1 cellular context compared by ENCODE assay signal in the genomic region with DNA sequence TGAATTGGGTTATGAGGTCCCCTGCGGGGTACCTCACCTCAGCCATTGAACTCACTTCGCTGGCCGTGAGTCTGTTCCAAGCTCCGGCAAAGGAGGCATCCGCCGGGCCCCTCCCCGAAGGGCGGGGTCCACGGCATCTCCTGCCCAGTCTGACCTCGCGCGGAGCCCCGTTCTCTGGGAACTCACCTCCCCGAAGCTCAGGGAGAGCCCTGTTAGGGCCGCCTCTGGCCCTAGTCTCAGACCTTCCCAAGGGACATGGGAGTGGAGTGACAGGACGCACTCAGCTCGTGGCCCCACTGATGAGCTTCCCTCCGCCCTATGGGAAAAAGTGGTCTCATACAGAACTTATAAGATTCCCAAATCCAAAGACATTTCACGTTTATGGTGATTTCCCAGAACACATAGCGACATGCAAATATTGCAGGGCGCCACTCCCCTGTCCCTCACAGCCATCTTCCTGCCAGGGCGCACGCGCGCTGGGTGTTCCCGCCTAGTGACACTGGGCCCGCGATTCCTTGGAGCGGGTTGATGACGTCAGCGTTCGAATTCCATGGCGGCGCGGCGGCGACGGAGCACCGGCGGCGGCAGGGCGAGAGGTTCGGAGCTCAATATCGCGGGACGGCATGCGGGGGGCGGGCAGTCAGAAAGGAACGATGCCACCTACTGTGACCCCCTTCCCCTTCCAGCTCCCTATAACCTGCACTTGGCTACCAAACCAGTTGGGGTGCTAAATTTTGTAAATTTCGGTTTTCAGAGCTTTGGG.
TF ChIP-seq lines count a peak whose summit lies in the region.

A gene with protein sequence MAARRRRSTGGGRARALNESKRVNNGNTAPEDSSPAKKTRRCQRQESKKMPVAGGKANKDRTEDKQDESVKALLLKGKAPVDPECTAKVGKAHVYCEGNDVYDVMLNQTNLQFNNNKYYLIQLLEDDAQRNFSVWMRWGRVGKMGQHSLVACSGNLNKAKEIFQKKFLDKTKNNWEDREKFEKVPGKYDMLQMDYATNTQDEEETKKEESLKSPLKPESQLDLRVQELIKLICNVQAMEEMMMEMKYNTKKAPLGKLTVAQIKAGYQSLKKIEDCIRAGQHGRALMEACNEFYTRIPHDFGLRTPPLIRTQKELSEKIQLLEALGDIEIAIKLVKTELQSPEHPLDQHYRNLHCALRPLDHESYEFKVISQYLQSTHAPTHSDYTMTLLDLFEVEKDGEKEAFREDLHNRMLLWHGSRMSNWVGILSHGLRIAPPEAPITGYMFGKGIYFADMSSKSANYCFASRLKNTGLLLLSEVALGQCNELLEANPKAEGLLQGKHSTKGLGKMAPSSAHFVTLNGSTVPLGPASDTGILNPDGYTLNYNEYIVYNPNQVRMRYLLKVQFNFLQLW (plus strand): TSS at position 544 of the 763 bp plus-strand sequence. CDS start 7 bp downstream, at position 551.

TF ChIP-seq in HEK293, 187 proteins besides CTCF, POLR2A, EP300 and RAD21 (continued from another document and continues in another):
- TF ChIP-seq, protein P1, sequence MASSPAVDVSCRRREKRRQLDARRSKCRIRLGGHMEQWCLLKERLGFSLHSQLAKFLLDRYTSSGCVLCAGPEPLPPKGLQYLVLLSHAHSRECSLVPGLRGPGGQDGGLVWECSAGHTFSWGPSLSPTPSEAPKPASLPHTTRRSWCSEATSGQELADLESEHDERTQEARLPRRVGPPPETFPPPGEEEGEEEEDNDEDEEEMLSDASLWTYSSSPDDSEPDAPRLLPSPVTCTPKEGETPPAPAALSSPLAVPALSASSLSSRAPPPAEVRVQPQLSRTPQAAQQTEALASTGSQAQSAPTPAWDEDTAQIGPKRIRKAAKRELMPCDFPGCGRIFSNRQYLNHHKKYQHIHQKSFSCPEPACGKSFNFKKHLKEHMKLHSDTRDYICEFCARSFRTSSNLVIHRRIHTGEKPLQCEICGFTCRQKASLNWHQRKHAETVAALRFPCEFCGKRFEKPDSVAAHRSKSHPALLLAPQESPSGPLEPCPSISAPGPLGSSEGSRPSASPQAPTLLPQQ (tag by site-specific recombination; IDR thresholded peaks at IDR 0.05), result peak; percentile 98
- no peak for TF ChIP-seq ZNF211 (tag by site-specific recombination; IDR thresholded peaks at IDR 0.05; ENCODE audit: low read depth)
- TF ChIP-seq, protein P2, sequence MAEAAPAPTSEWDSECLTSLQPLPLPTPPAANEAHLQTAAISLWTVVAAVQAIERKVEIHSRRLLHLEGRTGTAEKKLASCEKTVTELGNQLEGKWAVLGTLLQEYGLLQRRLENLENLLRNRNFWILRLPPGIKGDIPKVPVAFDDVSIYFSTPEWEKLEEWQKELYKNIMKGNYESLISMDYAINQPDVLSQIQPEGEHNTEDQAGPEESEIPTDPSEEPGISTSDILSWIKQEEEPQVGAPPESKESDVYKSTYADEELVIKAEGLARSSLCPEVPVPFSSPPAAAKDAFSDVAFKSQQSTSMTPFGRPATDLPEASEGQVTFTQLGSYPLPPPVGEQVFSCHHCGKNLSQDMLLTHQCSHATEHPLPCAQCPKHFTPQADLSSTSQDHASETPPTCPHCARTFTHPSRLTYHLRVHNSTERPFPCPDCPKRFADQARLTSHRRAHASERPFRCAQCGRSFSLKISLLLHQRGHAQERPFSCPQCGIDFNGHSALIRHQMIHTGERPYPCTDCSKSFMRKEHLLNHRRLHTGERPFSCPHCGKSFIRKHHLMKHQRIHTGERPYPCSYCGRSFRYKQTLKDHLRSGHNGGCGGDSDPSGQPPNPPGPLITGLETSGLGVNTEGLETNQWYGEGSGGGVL (tag by site-specific recombination; IDR thresholded peaks at IDR 0.05), result peak; percentile 42; the same call in 1 of the 2 replicates
- TF ChIP-seq, protein P3, sequence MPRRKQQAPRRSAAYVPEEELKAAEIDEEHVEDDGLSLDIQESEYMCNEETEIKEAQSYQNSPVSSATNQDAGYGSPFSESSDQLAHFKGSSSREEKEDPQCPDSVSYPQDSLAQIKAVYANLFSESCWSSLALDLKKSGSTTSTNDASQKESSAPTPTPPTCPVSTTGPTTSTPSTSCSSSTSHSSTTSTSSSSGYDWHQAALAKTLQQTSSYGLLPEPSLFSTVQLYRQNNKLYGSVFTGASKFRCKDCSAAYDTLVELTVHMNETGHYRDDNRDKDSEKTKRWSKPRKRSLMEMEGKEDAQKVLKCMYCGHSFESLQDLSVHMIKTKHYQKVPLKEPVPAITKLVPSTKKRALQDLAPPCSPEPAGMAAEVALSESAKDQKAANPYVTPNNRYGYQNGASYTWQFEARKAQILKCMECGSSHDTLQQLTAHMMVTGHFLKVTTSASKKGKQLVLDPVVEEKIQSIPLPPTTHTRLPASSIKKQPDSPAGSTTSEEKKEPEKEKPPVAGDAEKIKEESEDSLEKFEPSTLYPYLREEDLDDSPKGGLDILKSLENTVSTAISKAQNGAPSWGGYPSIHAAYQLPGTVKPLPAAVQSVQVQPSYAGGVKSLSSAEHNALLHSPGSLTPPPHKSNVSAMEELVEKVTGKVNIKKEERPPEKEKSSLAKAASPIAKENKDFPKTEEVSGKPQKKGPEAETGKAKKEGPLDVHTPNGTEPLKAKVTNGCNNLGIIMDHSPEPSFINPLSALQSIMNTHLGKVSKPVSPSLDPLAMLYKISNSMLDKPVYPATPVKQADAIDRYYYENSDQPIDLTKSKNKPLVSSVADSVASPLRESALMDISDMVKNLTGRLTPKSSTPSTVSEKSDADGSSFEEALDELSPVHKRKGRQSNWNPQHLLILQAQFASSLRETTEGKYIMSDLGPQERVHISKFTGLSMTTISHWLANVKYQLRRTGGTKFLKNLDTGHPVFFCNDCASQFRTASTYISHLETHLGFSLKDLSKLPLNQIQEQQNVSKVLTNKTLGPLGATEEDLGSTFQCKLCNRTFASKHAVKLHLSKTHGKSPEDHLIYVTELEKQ (tag by site-specific recombination; IDR thresholded peaks at IDR 0.05; ENCODE audit: borderline replicate concordance), result peak; percentile 54; the same call in 1 of the 2 replicates
- TF ChIP-seq, protein P4, sequence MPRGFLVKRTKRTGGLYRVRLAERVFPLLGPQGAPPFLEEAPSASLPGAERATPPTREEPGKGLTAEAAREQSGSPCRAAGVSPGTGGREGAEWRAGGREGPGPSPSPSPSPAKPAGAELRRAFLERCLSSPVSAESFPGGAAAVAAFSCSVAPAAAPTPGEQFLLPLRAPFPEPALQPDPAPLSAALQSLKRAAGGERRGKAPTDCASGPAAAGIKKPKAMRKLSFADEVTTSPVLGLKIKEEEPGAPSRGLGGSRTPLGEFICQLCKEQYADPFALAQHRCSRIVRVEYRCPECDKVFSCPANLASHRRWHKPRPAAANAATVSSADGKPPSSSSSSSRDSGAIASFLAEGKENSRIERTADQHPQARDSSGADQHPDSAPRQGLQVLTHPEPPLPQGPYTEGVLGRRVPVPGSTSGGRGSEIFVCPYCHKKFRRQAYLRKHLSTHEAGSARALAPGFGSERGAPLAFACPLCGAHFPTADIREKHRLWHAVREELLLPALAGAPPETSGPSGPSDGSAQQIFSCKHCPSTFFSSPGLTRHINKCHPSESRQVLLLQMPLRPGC (tag by site-specific recombination; IDR thresholded peaks at IDR 0.05), result peak; percentile 53; the same call in 1 of the 2 replicates
- TF ChIP-seq, protein P5, sequence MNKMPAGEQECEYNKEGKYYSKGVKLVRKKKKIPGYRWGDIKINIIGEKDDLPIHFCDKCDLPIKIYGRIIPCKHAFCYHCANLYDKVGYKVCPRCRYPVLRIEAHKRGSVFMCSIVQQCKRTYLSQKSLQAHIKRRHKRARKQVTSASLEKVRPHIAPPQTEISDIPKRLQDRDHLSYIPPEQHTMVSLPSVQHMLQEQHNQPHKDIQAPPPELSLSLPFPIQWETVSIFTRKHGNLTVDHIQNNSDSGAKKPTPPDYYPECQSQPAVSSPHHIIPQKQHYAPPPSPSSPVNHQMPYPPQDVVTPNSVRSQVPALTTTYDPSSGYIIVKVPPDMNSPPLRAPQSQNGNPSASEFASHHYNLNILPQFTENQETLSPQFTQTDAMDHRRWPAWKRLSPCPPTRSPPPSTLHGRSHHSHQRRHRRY (tag by site-specific recombination; IDR thresholded peaks at IDR 0.05), result no peak
- peak; percentile 73 for TF ChIP-seq SP7 (tag by site-specific recombination; IDR thresholded peaks at IDR 0.05)
- TF ChIP-seq ZNF19 (tag by site-specific recombination; IDR thresholded peaks at IDR 0.05; ENCODE audit: low read depth), result no peak
- peak; percentile 47; the same call in 1 of the 2 replicates for TF ChIP-seq KLF16 (tag by site-specific recombination; IDR thresholded peaks at IDR 0.05)
- no peak for TF ChIP-seq MEIS1 (CRISPR knock-in tag; IDR thresholded peaks at IDR 0.05; ENCODE audit: borderline replicate concordance)
- TF ChIP-seq ZNF341 (tag by site-specific recombination; IDR thresholded peaks at IDR 0.05; ENCODE audit: low read depth), result peak; percentile 81
- TF ChIP-seq ZNF768 (tag by site-specific recombination; IDR thresholded peaks at IDR 0.05), result no peak
- peak; percentile 96 for TF ChIP-seq ZFP69B (tag by site-specific recombination; IDR thresholded peaks at IDR 0.05)
- peak; percentile 91; the same call in 1 of the 2 replicates for TF ChIP-seq ZBTB48 (tag by site-specific recombination; IDR thresholded peaks at IDR 0.05)
- TF ChIP-seq RBAK (tag by site-specific recombination; IDR thresholded peaks at IDR 0.05), result no peak
- peak; percentile 1; the same call in 1 of the 2 replicates for TF ChIP-seq KLF7 (tag by site-specific recombination; IDR thresholded peaks at IDR 0.05; ENCODE audit: borderline replicate concordance)
- TF ChIP-seq BCL11B (tag by site-specific recombination; IDR thresholded peaks at IDR 0.05; ENCODE audit: low read depth), result peak; percentile 99
- TF ChIP-seq TRIM28 (IDR thresholded peaks at IDR 0.05; ENCODE audit: borderline replicate concordance, low read length), result peak; percentile 87
- peak; percentile 76 for TF ChIP-seq ZEB2 (tag by site-specific recombination; IDR thresholded peaks at IDR 0.05)
- peak; percentile 90 for TF ChIP-seq ZNF423 (tag by site-specific recombination; IDR thresholded peaks at IDR 0.05)
- TF ChIP-seq, protein P6, sequence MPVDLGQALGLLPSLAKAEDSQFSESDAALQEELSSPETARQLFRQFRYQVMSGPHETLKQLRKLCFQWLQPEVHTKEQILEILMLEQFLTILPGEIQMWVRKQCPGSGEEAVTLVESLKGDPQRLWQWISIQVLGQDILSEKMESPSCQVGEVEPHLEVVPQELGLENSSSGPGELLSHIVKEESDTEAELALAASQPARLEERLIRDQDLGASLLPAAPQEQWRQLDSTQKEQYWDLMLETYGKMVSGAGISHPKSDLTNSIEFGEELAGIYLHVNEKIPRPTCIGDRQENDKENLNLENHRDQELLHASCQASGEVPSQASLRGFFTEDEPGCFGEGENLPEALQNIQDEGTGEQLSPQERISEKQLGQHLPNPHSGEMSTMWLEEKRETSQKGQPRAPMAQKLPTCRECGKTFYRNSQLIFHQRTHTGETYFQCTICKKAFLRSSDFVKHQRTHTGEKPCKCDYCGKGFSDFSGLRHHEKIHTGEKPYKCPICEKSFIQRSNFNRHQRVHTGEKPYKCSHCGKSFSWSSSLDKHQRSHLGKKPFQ (tag by site-specific recombination; IDR thresholded peaks at IDR 0.05), result no peak
- no peak for TF ChIP-seq ZNF707 (tag by site-specific recombination; IDR thresholded peaks at IDR 0.05)
- no peak for TF ChIP-seq ZNF138 (tag by site-specific recombination; IDR thresholded peaks at IDR 0.05; ENCODE audit: borderline replicate concordance)
- peak; percentile 77 for TF ChIP-seq SP2 (tag by site-specific recombination; IDR thresholded peaks at IDR 0.05)
- TF ChIP-seq ZNF561 (tag by site-specific recombination; IDR thresholded peaks at IDR 0.05; ENCODE audit: borderline replicate concordance), result peak; percentile 96
- TF ChIP-seq ZNF548 (tag by site-specific recombination; IDR thresholded peaks at IDR 0.05), result peak; percentile 87; the same call in 1 of the 2 replicates
- TF ChIP-seq GLIS2 (tag by site-specific recombination; IDR thresholded peaks at IDR 0.05), result peak; percentile 92
- TF ChIP-seq MZF1 (tag by site-specific recombination; IDR thresholded peaks at IDR 0.05; ENCODE audit: borderline replicate concordance), result 0 out of 2 replicates have a peak, but pooled peaks have one; percentile 15
- TF ChIP-seq, protein P7, sequence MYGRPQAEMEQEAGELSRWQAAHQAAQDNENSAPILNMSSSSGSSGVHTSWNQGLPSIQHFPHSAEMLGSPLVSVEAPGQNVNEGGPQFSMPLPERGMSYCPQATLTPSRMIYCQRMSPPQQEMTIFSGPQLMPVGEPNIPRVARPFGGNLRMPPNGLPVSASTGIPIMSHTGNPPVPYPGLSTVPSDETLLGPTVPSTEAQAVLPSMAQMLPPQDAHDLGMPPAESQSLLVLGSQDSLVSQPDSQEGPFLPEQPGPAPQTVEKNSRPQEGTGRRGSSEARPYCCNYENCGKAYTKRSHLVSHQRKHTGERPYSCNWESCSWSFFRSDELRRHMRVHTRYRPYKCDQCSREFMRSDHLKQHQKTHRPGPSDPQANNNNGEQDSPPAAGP (tag by site-specific recombination; IDR thresholded peaks at IDR 0.05), result peak; percentile 85
- peak; percentile 98; the same call in 1 of the 2 replicates for TF ChIP-seq BCL11A (tag by site-specific recombination; IDR thresholded peaks at IDR 0.05; ENCODE audit: low read depth)
- TF ChIP-seq, protein P8, sequence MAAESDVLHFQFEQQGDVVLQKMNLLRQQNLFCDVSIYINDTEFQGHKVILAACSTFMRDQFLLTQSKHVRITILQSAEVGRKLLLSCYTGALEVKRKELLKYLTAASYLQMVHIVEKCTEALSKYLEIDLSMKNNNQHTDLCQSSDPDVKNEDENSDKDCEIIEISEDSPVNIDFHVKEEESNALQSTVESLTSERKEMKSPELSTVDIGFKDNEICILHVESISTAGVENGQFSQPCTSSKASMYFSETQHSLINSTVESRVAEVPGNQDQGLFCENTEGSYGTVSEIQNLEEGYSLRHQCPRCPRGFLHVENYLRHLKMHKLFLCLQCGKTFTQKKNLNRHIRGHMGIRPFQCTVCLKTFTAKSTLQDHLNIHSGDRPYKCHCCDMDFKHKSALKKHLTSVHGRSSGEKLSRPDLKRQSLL (tag by site-specific recombination; IDR thresholded peaks at IDR 0.05), result 0 out of 2 replicates have a peak, but pooled peaks have one; percentile 25
- no peak for TF ChIP-seq ZNF354C (tag by site-specific recombination; IDR thresholded peaks at IDR 0.05; ENCODE audit: borderline replicate concordance, low read depth)
- TF ChIP-seq ZNF324 (tag by site-specific recombination; IDR thresholded peaks at IDR 0.05), result peak; percentile 38
- peak; percentile 75 for TF ChIP-seq ZBTB20 (tag by site-specific recombination; IDR thresholded peaks at IDR 0.05)
- TF ChIP-seq YY1 (tag by site-specific recombination; IDR thresholded peaks at IDR 0.05), result peak; percentile 92
- TF ChIP-seq ZNF24 (tag by site-specific recombination; IDR thresholded peaks at IDR 0.05), result 0 out of 2 replicates have a peak, but pooled peaks have one; percentile 70
- TF ChIP-seq ZNF560 (tag by site-specific recombination; IDR thresholded peaks at IDR 0.05; ENCODE audit: borderline replicate concordance), result no peak
- TF ChIP-seq ZBTB17 (tag by site-specific recombination; IDR thresholded peaks at IDR 0.05), result peak; percentile 71
